8 cellular contexts compared by ENCODE assay signal in genomic region chr9:116646661-116647514, GRCh38. TPM values are rescaled to one million over a fixed set of nuclear protein-coding genes. Genes with fewer than 3 reads are reported as not detected.
A peak's percentile ranks its signal among the peaks of the same experiment; 100 is the strongest.
DNase-seq lines count a peak whose midpoint lies in the region; ATAC-seq and TF ChIP-seq lines count a peak whose summit lies in the region.

No MANE protein-coding gene starts in this region.

- H3K9me3 Mint-ChIP-seq in activated naive CD4-positive, alpha-beta T cell treated with anti-CD3 and anti-CD28 coated beads, Interleukin-2, amount 10 ng/mL, durations not matched to agents 7 days and 5 days = no peaks in the 10 kb centered on the region

- no peak overlapping the region for H3K27ac ChIP-seq in lung (ENCODE audit: low read depth in 1 of 2, low read length in 1 of 2)

- H3K36me3 Mint-ChIP-seq in activated naive CD4-positive, alpha-beta T cell treated with anti-CD3 and anti-CD28 coated beads, Interleukin-2, amount 10 ng/mL, durations not matched to agents 7 days and 5 days = no peaks in the 10 kb centered on the region

- no peaks in the 10 kb centered on the region for H3K27me3 Mint-ChIP-seq in activated naive CD4-positive, alpha-beta T cell treated with anti-CD3 and anti-CD28 coated beads, Interleukin-2, amount 10 ng/mL, durations not matched to agents 7 days and 5 days

- H3K9me3 ChIP-seq in lung (ENCODE audit: control insufficient read depth in 2 of 2, insufficient read depth in 1 of 2, low read length in 1 of 2) = no peaks in the 10 kb centered on the region

- ATAC-seq in GM18909 (IDR thresholded peaks at IDR 0.05; ENCODE audit: poor library complexity, unreplicated experiment) (peak; percentile 56), lung (ENCODE audit: insufficient read depth, low FRiP score) (no peak), HG03196 (IDR thresholded peaks at IDR 0.05; ENCODE audit: unreplicated experiment) (no peak)

- H3K4me3 Mint-ChIP-seq in activated naive CD4-positive, alpha-beta T cell treated with anti-CD3 and anti-CD28 coated beads, Interleukin-2, amount 10 ng/mL, durations not matched to agents 7 days and 5 days = no peak overlapping the region

- peaks cover 0 to 4% of the 10 kb centered on the region in 2 donors for H3K4me1 ChIP-seq in lung (ENCODE audit: control insufficient read depth in 2 of 2, insufficient read depth in 2 of 2, low read length in 2 of 2)

- H3K4me3 ChIP-seq in lung = no peak overlapping the region

- H3K27ac Mint-ChIP-seq in activated naive CD4-positive, alpha-beta T cell treated with anti-CD3 and anti-CD28 coated beads, Interleukin-2, amount 10 ng/mL, durations not matched to agents 7 days and 5 days = no peak overlapping the region

- no peaks in the 10 kb centered on the region for H3K27me3 ChIP-seq in lung (ENCODE audit: control insufficient read depth, insufficient read depth)

- DNase-seq in Ammon's horn (ENCODE audit: low spot score) (peak; percentile 71), NCI-H1105 treated with DMSO at 0.1 percent for 48 hours (lab: John Stamatoyannopoulos, UW) (peak; percentile 27), cerebellum (ENCODE audit: low spot score) (peak; percentile 47), lung (ENCODE audit: low spot score) (no peak)
- no peak for DNase-seq in activated naive CD4-positive, alpha-beta T cell treated with anti-CD3 and anti-CD28 coated beads, Interleukin-2, amount 10 ng/mL, durations not matched to agents 7 days and 5 days
- no peak for DNase-seq in effector CD4-positive, alpha-beta T cell

- no peaks in the 10 kb centered on the region for H3K36me3 ChIP-seq in lung (ENCODE audit: control insufficient read depth in 2 of 2, insufficient read depth in 2 of 2, low read length in 2 of 2)

- CTCF ChIA-PET in activated naive CD4-positive, alpha-beta T cell treated with anti-CD3 and anti-CD28 coated beads, Interleukin-2, amount 10 ng/mL, durations not matched to agents 7 days and 5 days (lab: Charles Lee) = interaction anchor here (1.0 kb wide), 1 partner anchor 57 kb away, joined by 4 read pairs; no protein-coding TSS in a partner anchor

- H3K4me1 Mint-ChIP-seq in activated naive CD4-positive, alpha-beta T cell treated with anti-CD3 and anti-CD28 coated beads, Interleukin-2, amount 10 ng/mL, durations not matched to agents 7 days and 5 days = no peaks in the 10 kb centered on the region

- peak; percentile 6 for TF ChIP-seq CTCF in lung (IDR thresholded peaks at IDR 0.05; ENCODE audit: control extremely low read depth, extremely low read depth)

- 72 to 89% methylated on average over 5 of the region's 5 CpGs for WGBS in lung, 2 donors

RNA-seq across cellular contexts. Expression of gene TRIM32, which starts 40.2 kb away (rescaled TPM):
- total RNA-seq in cerebellum (13.3 TPM), lung (10 to 100 TPM; 19.7 to 20.2 TPM)
- polyA plus RNA-seq in lung = 1 to 10 TPM; 2.7 to 4.6 TPM

Comparison
In these comparisons a context has a peak if more than half of its experiments do, and no peak if none do; other contexts are left out.
1. DNase-seq: peak in Ammon's horn (single experiment), NCI-H1105 treated with DMSO at 0.1 percent for 48 hours (single experiment) and cerebellum (single experiment); none in lung (single experiment), activated naive CD4-positive, alpha-beta T cell treated with anti-CD3 and anti-CD28 coated beads, Interleukin-2, amount 10 ng/mL, durations not matched to agents 7 days and 5 days (single experiment) and effector CD4-positive, alpha-beta T cell (single experiment).